1 cellular context compared by ENCODE assay signal in genomic region chr5:32129074-32129598, GRCh38.
TF ChIP-seq lines count a peak whose summit lies in the region.

No MANE protein-coding gene starts in this region.

TF ChIP-seq in WTC11, 78 proteins besides CTCF, POLR2A, EP300 and RAD21 (continued from another document):
- TF ChIP-seq, protein P1, sequence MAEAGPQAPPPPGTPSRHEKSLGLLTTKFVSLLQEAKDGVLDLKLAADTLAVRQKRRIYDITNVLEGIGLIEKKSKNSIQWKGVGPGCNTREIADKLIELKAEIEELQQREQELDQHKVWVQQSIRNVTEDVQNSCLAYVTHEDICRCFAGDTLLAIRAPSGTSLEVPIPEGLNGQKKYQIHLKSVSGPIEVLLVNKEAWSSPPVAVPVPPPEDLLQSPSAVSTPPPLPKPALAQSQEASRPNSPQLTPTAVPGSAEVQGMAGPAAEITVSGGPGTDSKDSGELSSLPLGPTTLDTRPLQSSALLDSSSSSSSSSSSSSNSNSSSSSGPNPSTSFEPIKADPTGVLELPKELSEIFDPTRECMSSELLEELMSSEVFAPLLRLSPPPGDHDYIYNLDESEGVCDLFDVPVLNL (CRISPR knock-in tag; IDR thresholded peaks at IDR 0.05; ENCODE audit: borderline replicate concordance, low read depth): no peak
- TF ChIP-seq CREB1 (CRISPR knock-in tag; IDR thresholded peaks at IDR 0.05): no peak
- no peak for TF ChIP-seq ZMAT4 (CRISPR knock-in tag; IDR thresholded peaks at IDR 0.05)
